ENCODE assay signal across 1 cellular context in genomic region chr14:93481758-93482157, GRCh38.
TF ChIP-seq lines count a peak whose summit lies in the region.

No MANE protein-coding gene starts in this region.

TF ChIP-seq in HepG2, 621 proteins besides CTCF, POLR2A, EP300 and RAD21 (continued from another document):
- TF ChIP-seq EEA1 (CRISPR knock-in tag; IDR thresholded peaks at IDR 0.05; ENCODE audit: borderline replicate concordance): no peak
